In genomic region chr9:112486221-112487007, GRCh38 we compare ENCODE assay signal across 8 cellular contexts. TPM values are rescaled to one million over a fixed set of nuclear protein-coding genes. Genes with fewer than 3 reads are reported as not detected.
A peak's percentile ranks its signal among the peaks of the same experiment; 100 is the strongest.
DNase-seq lines count a peak whose midpoint lies in the region; ATAC-seq and TF ChIP-seq lines count a peak whose summit lies in the region.

A gene with protein sequence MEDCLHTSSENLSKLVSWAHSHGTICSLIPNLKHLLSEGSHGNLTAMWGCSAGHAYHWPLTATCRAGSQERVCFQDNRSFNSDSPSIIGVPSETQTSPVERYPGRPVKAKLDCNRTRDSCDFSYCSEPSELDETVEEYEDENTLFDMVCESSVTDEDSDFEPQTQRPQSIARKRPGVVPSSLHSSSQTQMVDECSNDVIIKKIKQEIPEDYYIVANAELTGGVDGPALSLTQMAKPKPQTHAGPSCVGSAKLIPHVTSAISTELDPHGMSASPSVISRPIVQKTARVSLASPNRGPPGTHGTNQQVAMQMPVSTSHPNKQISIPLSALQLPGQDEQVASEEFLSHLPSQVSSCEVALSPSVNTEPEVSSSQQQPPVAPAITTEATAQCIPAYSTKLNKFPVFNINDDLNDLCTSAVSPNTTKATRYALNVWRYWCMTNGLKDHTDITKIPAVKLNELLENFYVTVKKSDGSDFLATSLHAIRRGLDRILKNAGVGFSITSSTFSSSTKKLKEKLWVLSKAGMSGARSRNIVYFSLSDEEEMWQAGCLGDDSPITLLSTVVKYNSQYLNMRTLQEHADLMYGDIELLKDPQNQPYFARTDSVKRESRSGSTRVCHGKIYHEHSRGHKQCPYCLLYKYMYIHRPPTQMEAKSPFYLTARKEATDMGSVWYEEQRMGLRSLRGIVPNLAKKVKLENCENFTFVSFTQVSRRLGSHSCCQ (plus strand): TSS chr9:112486827. CDS start chr9:112574081, 87,254 bp downstream.

- H3K4me1 ChIP-seq in right lobe of liver: peaks cover 0 to 25% (median 3%) of the 10 kb centered on the region in 4 donors

- TF ChIP-seq POLR2A in right lobe of liver (IDR thresholded peaks at IDR 0.05): peak; percentile 59

- no peak for TF ChIP-seq CTCF in right lobe of liver (IDR thresholded peaks at IDR 0.05)

- peak; percentile 91 for ATAC-seq in GM19023 (IDR thresholded peaks at IDR 0.05; ENCODE audit: unreplicated experiment)
- ATAC-seq in HG03196 (IDR thresholded peaks at IDR 0.05; ENCODE audit: unreplicated experiment): peak; percentile 91
- ATAC-seq in right lobe of liver: peak; percentile 93 to 97 (median 94)

- WGBS in right lobe of liver (ENCODE audit: insufficient coverage, low coverage, low lambda C conversion rate, missing lambda C conversion rate): 4% methylated on average over 18 of the region's 93 CpGs

- intact Hi-C loops in activated CD4-positive, alpha-beta T cell treated with anti-CD3 and anti-CD28 coated beads, Interleukin-2, amount 10 ng/mL, durations not matched to agents 24 days and 14 days (cut with micrococcal nuclease): loop anchor here (1.0 to 10.0 kb wide), 5 partner anchors 106 to 738 kb away; partner anchors contain the start of genes FKBP15, HSDL2, INIP and SLC31A1
- intact Hi-C loops in right lobe of liver (cut with DNase I): no loop called here

- H3K9me3 Mint-ChIP-seq in activated CD4-positive, alpha-beta T cell treated with anti-CD3 and anti-CD28 coated beads, Interleukin-2, amount 10 ng/mL, durations not matched to agents 24 days and 14 days: no peaks in the 10 kb centered on the region

- no peaks in the 10 kb centered on the region for H3K9me3 ChIP-seq in right lobe of liver

- H3K27me3 ChIP-seq in right lobe of liver: no peaks in the 10 kb centered on the region

- peak within 1 kb of the TSS; percentile 62 to 82 (median 70) for H3K27ac ChIP-seq in right lobe of liver

- peaks cover 3% of the 10 kb centered on the region for H3K36me3 Mint-ChIP-seq in activated CD4-positive, alpha-beta T cell treated with anti-CD3 and anti-CD28 coated beads, Interleukin-2, amount 10 ng/mL, durations not matched to agents 24 days and 14 days (ENCODE audit: low read depth)

- peaks cover 3% of the 10 kb centered on the region for H3K27me3 Mint-ChIP-seq in activated CD4-positive, alpha-beta T cell treated with anti-CD3 and anti-CD28 coated beads, Interleukin-2, amount 10 ng/mL, durations not matched to agents 24 days and 14 days

- peak within 1 kb of the TSS; percentile 98 for H3K27ac Mint-ChIP-seq in activated CD4-positive, alpha-beta T cell treated with anti-CD3 and anti-CD28 coated beads, Interleukin-2, amount 10 ng/mL, durations not matched to agents 24 days and 14 days

- peaks cover 28% of the 10 kb centered on the region for H3K4me1 Mint-ChIP-seq in activated CD4-positive, alpha-beta T cell treated with anti-CD3 and anti-CD28 coated beads, Interleukin-2, amount 10 ng/mL, durations not matched to agents 24 days and 14 days

- peak within 1 kb of the TSS; percentile 98 for H3K4me3 Mint-ChIP-seq in activated CD4-positive, alpha-beta T cell treated with anti-CD3 and anti-CD28 coated beads, Interleukin-2, amount 10 ng/mL, durations not matched to agents 24 days and 14 days

- DNase-seq in Ammon's horn (ENCODE audit: low spot score) (peak; percentile 81), NCI-H345 (lab: John Stamatoyannopoulos, UW) (peak; percentile 90), dermis blood vessel endothelial cell (peak; percentile 63), right lobe of liver (peak; percentile 92 to 95 (median 93))
- DNase-seq in activated CD4-positive, alpha-beta T cell treated with anti-CD3 and anti-CD28 coated beads, Interleukin-2, amount 10 ng/mL, durations not matched to agents 24 days and 14 days: peak; percentile 96
- DNase-seq in stimulated activated CD4-positive, alpha-beta T cell treated with anti-CD3 and anti-CD28 coated beads, Interleukin-4, amount 100 ng/mL, for 4 hours: peak; percentile 81

- H3K36me3 ChIP-seq in right lobe of liver: no peaks in the 10 kb centered on the region

- H3K4me3 ChIP-seq in right lobe of liver: peak within 1 kb of the TSS; percentile 75 to 92 (median 81)

RNA-seq across cellular contexts. Expression of the gene that starts here (rescaled TPM):
- 9.8 and 10.6 TPM in 2 replicates for total RNA-seq in activated CD4-positive, alpha-beta T cell treated with anti-CD3 and anti-CD28 coated beads, Interleukin-2, amount 10 ng/mL, durations not matched to agents 24 days and 14 days
- 2.0 and 3.6 TPM in 2 replicates for total RNA-seq in dermis blood vessel endothelial cell
- total RNA-seq in right lobe of liver: 1 to 10 TPM; 5.7 to 8.1 (median 7.0) TPM

Comparison
In these comparisons a context has a peak if more than half of its experiments do, and no peak if none do; other contexts are left out.
1. Peak in every context shown above with its lines: DNase-seq, ATAC-seq, H3K4me3 ChIP-seq and H3K27ac ChIP-seq.